15 cellular contexts compared by ENCODE assay signal in genomic region chr22:30474683-30475424, GRCh38. TPM values are rescaled to one million over a fixed set of nuclear protein-coding genes. Genes with fewer than 3 reads are reported as not detected.
DNase-seq lines count a peak whose midpoint lies in the region; ATAC-seq and TF ChIP-seq lines count a peak whose summit lies in the region.
"Had no signal": no experiment of that assay in that cellular context is flagged by ENCODE, and none has a peak within 500 bp of the region (broad histone marks: within the 10 kb centered on the region; RNA-seq: fewer than 3 reads in every experiment).

No MANE protein-coding gene starts in this region.

- H2AFZ ChIP-seq in MM.1S (ENCODE audit: low read length): no peak overlapping the region

- H3K4me2 ChIP-seq in MM.1S (ENCODE audit: low read depth, low read length): no peak overlapping the region
- H3K4me2 ChIP-seq: smooth muscle cell had no signal

- H3K4me3 ChIP-seq in esophagus muscularis mucosa: no peak overlapping the region
- no peak overlapping the region for H3K4me3 ChIP-seq in MM.1S (ENCODE audit: low read length)
- H3K4me3 ChIP-seq: smooth muscle cell, thyroid gland had no signal

- H3K4me1 ChIP-seq in esophagus muscularis mucosa (no peaks in the 10 kb centered on the region), MM.1S (ENCODE audit: low read length) (no peaks in the 10 kb centered on the region)

- H3K9me2 ChIP-seq in MM.1S (replicated peaks; ENCODE audit: insufficient read depth, low read length): no peaks in the 10 kb centered on the region

- TF ChIP-seq CTCF in esophagus muscularis mucosa (IDR thresholded peaks at IDR 0.05) (no peak), MM.1S (IDR thresholded peaks at IDR 0.05; ENCODE audit: low read length) (no peak)

- H4K20me1 ChIP-seq in MM.1S (ENCODE audit: insufficient read depth, low read length): no peaks in the 10 kb centered on the region

- intact Hi-C loops in esophagus muscularis mucosa (cut with DNase I): no loop called here

- peaks cover 0 to 41% (median 0%) of the 10 kb centered on the region in 4 donors for H3K27me3 ChIP-seq in esophagus muscularis mucosa
- H3K27me3 ChIP-seq in MM.1S (replicated peaks; ENCODE audit: insufficient read depth, low read length): peaks cover 94% of the 10 kb centered on the region
- H3K27me3 ChIP-seq: thyroid gland had no signal

- H3K79me2 ChIP-seq in MM.1S (ENCODE audit: low read length): no peaks in the 10 kb centered on the region

- no peaks in the 10 kb centered on the region for H3K9me3 ChIP-seq in esophagus muscularis mucosa
- no peaks in the 10 kb centered on the region for H3K9me3 ChIP-seq in MM.1S (replicated peaks; ENCODE audit: insufficient read depth, low read length)
- H3K9me3 ChIP-seq: thyroid gland had no signal

- H3K36me3 ChIP-seq in esophagus muscularis mucosa (no peaks in the 10 kb centered on the region), MM.1S (replicated peaks; ENCODE audit: insufficient read depth, low read length) (no peaks in the 10 kb centered on the region)
- H3K36me3 ChIP-seq: thyroid gland had no signal

- H3K27ac ChIP-seq in substantia nigra (ENCODE audit: low read depth, low read length, poor library complexity, severe bottlenecking): no peak overlapping the region
- H3K27ac ChIP-seq in esophagus muscularis mucosa (replicated peaks in 1 of 4): no peak overlapping the region
- H3K27ac ChIP-seq in MM.1S (ENCODE audit: low read length): no peak overlapping the region
- H3K27ac ChIP-seq: thyroid gland had no signal

- 48% methylated on average over 6 of the region's 6 CpGs for WGBS in esophagus muscularis mucosa

- DNase-seq in COLO668 (lab: John Stamatoyannopoulos, UW; ENCODE audit: unreplicated experiment) (peak; percentile 85), DMS79 treated with DMSO at 0.1 percent for 48 hours (lab: John Stamatoyannopoulos, UW) (peak; percentile 71), NCI-H69 (lab: John Stamatoyannopoulos, UW) (peak; percentile 61), substantia nigra (lab: John Stamatoyannopoulos, UW) (no peak), esophagus muscularis mucosa (ENCODE audit: extremely low spot score) (no peak), MM.1S (no peak)
- DNase-seq in effector CD4-positive, alpha-beta T cell: peak; percentile 15
- DNase-seq: amniotic stem cell; effector CD8-positive, alpha-beta T cell; MV-4-11 had no signal

- H3F3A ChIP-seq in MM.1S (ENCODE audit: insufficient read depth, low read length): no peaks in the 10 kb centered on the region

- no peak overlapping the region for H3K9ac ChIP-seq in MM.1S (ENCODE audit: low read length)

- ATAC-seq in GM19397 (IDR thresholded peaks at IDR 0.05; ENCODE audit: unreplicated experiment): no peak
- ATAC-seq: Panc1 had no signal

- TF ChIP-seq POLR2A in esophagus muscularis mucosa (IDR thresholded peaks at IDR 0.05; ENCODE audit: low read depth): no peak

- no peak for TF ChIP-seq EP300 in esophagus muscularis mucosa (IDR thresholded peaks at IDR 0.05)

RNA-seq across cellular contexts. Expression of gene SEC14L3, which starts 3.0 kb away (rescaled TPM):
- total RNA-seq in esophagus muscularis mucosa: not detected
- total RNA-seq: neural crest cell, smooth muscle cell had no signal

RNA-seq across cellular contexts. Expression of gene SEC14L4, which starts 30.6 kb away (rescaled TPM):
- not detected for total RNA-seq in esophagus muscularis mucosa
- total RNA-seq: smooth muscle cell had no signal

RNA-seq across cellular contexts. Expression of gene MTFP1, which starts 49.3 kb away (rescaled TPM):
- 1 to 10 TPM; 1.2 to 7.1 (median 3.4) TPM for total RNA-seq in esophagus muscularis mucosa

Comparison
In these comparisons a context has a peak if more than half of its experiments do, and no peak if none do; other contexts are left out.
1. DNase-seq: peak in COLO668 (single experiment), DMS79 treated with DMSO at 0.1 percent for 48 hours (single experiment), NCI-H69 (single experiment) and effector CD4-positive, alpha-beta T cell (single experiment); none in substantia nigra (0 of 49), esophagus muscularis mucosa (single experiment) and MM.1S (single experiment).